Comparison of ENCODE assay signal across 35 cellular contexts in genomic region chr1:202210969-202211368, GRCh38. TPM values are rescaled to one million over a fixed set of nuclear protein-coding genes. Genes with fewer than 3 reads are reported as not detected.
"Had no signal": no experiment of that assay in that cellular context is flagged by ENCODE, and none has a peak within 500 bp of the region (broad histone marks: within the 10 kb centered on the region; RNA-seq: fewer than 3 reads in every experiment).

No MANE protein-coding gene starts in this region.

- DNase-seq: activated CD4-positive, alpha-beta memory T cell treated with anti-CD3 and anti-CD28 coated beads, Interleukin-2, amount 10 ng/mL, durations not matched to agents 7 days and 5 days; activated CD4-positive, alpha-beta T cell treated with anti-CD3 and anti-CD28 coated beads for 1 hour; activated CD4-positive, alpha-beta T cell treated with anti-CD3 and anti-CD28 coated beads for 36 hours; activated CD4-positive, alpha-beta T cell treated with anti-CD3 and anti-CD28 coated beads for 48 hours; activated CD4-positive, alpha-beta T cell treated with anti-CD3 and anti-CD28 coated beads, Interleukin-2, amount 10 ng/mL, durations not matched to agents 7 days and 5 days; activated CD4-positive, alpha-beta T cell treated with anti-CD3 and anti-CD28 coated beads, Interleukin-2, amount 50 U/mL, for 48 hours; activated CD4-positive, CD25-positive, alpha-beta regulatory T cell; activated CD8-positive, alpha-beta memory T cell treated with anti-CD3 and anti-CD28 coated beads for 24 hours; activated CD8-positive, alpha-beta memory T cell treated with anti-CD3 and anti-CD28 coated beads, Interleukin-2, amount 50 U/mL, for 48 hours; activated effector memory CD4-positive, alpha-beta T cell treated with Interleukin-2 at 50 U/mL for 16 hours; activated naive CD4-positive, alpha-beta T cell treated with anti-CD3 and anti-CD28 coated beads, Interleukin-2, amount 10 ng/mL, durations not matched to agents 7 days and 5 days; activated naive CD4-positive, alpha-beta T cell treated with Interleukin-2 at 50 U/mL for 16 hours; activated naive CD8-positive, alpha-beta T cell treated with anti-CD3 and anti-CD28 coated beads, Interleukin-2, amount 10 ng/mL, durations not matched to agents 7 days and 5 days; activated naive CD8-positive, alpha-beta T cell treated with anti-CD3 and anti-CD28 coated beads, Interleukin-2, amount 50 U/mL, for 24 hours; activated T-cell treated with anti-CD3 and anti-CD28 coated beads, Interleukin-2, amount 50 U/mL, for 24 hours; activated T-cell treated with anti-CD3 and anti-CD28 coated beads, Interleukin-2, amount 50 U/mL, for 48 hours; colonic mucosa; T-helper 2 cell; T-helper 9 cell had no signal

- FAIRE-seq: bronchial epithelial cell, TTC549 had no signal

- H3K27ac ChIP-seq: cardiac muscle cell, colonic mucosa, VCaP had no signal

- H3K9me3 ChIP-seq: colonic mucosa had no signal

- ATAC-seq: activated CD4-positive, alpha-beta T cell treated with anti-CD3 and anti-CD28 coated beads for 36 hours; activated CD4-positive, CD25-positive, alpha-beta regulatory T cell treated with anti-CD3 and anti-CD28 coated beads, Interleukin-2, amount 50 U/mL, for 24 hours; activated naive CD8-positive, alpha-beta T cell treated with anti-CD3 and anti-CD28 coated beads, Interleukin-2, amount 50 U/mL, for 24 hours had no signal

- H3K4me3 ChIP-seq: cardiac muscle cell, colonic mucosa had no signal

- H3K4me1 ChIP-seq: colonic mucosa had no signal

- H3K36me3 Mint-ChIP-seq: activated CD8-positive, alpha-beta memory T cell treated with anti-CD3 and anti-CD28 coated beads, Interleukin-2, amount 10 ng/mL, durations not matched to agents 7 days and 5 days; activated naive CD4-positive, alpha-beta T cell treated with anti-CD3 and anti-CD28 coated beads, Interleukin-2, amount 50 U/mL, for 24 hours; activated naive CD8-positive, alpha-beta T cell treated with anti-CD3 and anti-CD28 coated beads, Interleukin-2, amount 10 ng/mL, durations not matched to agents 7 days and 5 days; brain; WTC11 had no signal

- H3K9me3 Mint-ChIP-seq: activated CD4-positive, alpha-beta memory T cell treated with anti-CD3 and anti-CD28 coated beads, Interleukin-2, amount 10 ng/mL, durations not matched to agents 7 days and 5 days; activated CD4-positive, alpha-beta T cell treated with anti-CD3 and anti-CD28 coated beads, Interleukin-2, amount 10 ng/mL, durations not matched to agents 7 days and 5 days; activated naive CD4-positive, alpha-beta T cell treated with anti-CD3 and anti-CD28 coated beads, Interleukin-2, amount 10 ng/mL, durations not matched to agents 7 days and 5 days; activated naive CD4-positive, alpha-beta T cell treated with anti-CD3 and anti-CD28 coated beads, Interleukin-2, amount 50 U/mL, for 24 hours; activated naive CD8-positive, alpha-beta T cell treated with anti-CD3 and anti-CD28 coated beads, Interleukin-2, amount 10 ng/mL, durations not matched to agents 7 days and 5 days; activated naive CD8-positive, alpha-beta T cell treated with anti-CD3 and anti-CD28 coated beads, Interleukin-2, amount 50 U/mL, for 24 hours; activated T-cell treated with anti-CD3 and anti-CD28 coated beads, Interleukin-2, amount 50 U/mL, for 24 hours; activated T-helper 2 cell treated with anti-CD3 and anti-CD28 coated beads, Interferon-gamma antibody, Interleukin-2, Interleukin-4, amounts not matched to agents 10 μg/mL and 5 μg/mL and 100 μg/mL, durations not matched to agents 14 hours and 24 hours and 36 hours; central memory CD8-positive, alpha-beta T cell; T-helper 1 cell treated with Interleukin-12 subunit alpha and Interleukin-12 subunit beta and Interleukin-4 antibody, amounts not matched to agents 30 μg/mL and 1 μg/mL, for 36 hours; T-helper 2 cell treated with Interferon-gamma antibody and Interleukin-4, amounts not matched to agents 5 μg/mL and 100 μg/mL, for 36 hours; WTC11 had no signal

- H3K27ac Mint-ChIP-seq: activated CD4-positive, alpha-beta memory T cell treated with anti-CD3 and anti-CD28 coated beads, Interleukin-2, amount 10 ng/mL, durations not matched to agents 7 days and 5 days; activated CD4-positive, alpha-beta T cell treated with anti-CD3 and anti-CD28 coated beads for 36 hours; activated CD4-positive, alpha-beta T cell treated with anti-CD3 and anti-CD28 coated beads, Interleukin-2, amount 10 ng/mL, durations not matched to agents 7 days and 5 days; activated CD8-positive, alpha-beta memory T cell treated with anti-CD3 and anti-CD28 coated beads, Interleukin-2, amount 10 ng/mL, durations not matched to agents 7 days and 5 days; activated CD8-positive, alpha-beta T cell treated with anti-CD3 and anti-CD28 coated beads, Interleukin-2, amount 10 ng/mL, durations not matched to agents 7 days and 5 days; activated naive CD4-positive, alpha-beta T cell treated with anti-CD3 and anti-CD28 coated beads, Interleukin-2, amount 10 ng/mL, durations not matched to agents 7 days and 5 days; activated naive CD4-positive, alpha-beta T cell treated with anti-CD3 and anti-CD28 coated beads, Interleukin-2, amount 50 U/mL, for 24 hours; activated naive CD8-positive, alpha-beta T cell; activated naive CD8-positive, alpha-beta T cell treated with anti-CD3 and anti-CD28 coated beads, Interleukin-2, amount 10 ng/mL, durations not matched to agents 7 days and 5 days; activated naive CD8-positive, alpha-beta T cell treated with anti-CD3 and anti-CD28 coated beads, Interleukin-2, amount 50 U/mL, for 24 hours; activated T-cell treated with anti-CD3 and anti-CD28 coated beads, Interleukin-2, amount 50 U/mL, for 24 hours; activated T-helper 2 cell treated with anti-CD3 and anti-CD28 coated beads, Interferon-gamma antibody, Interleukin-2, Interleukin-4, amounts not matched to agents 10 μg/mL and 5 μg/mL and 100 μg/mL, durations not matched to agents 14 hours and 24 hours and 36 hours; T-helper 1 cell treated with Interleukin-12 subunit alpha and Interleukin-12 subunit beta and Interleukin-4 antibody, amounts not matched to agents 30 μg/mL and 1 μg/mL, for 36 hours; T-helper 2 cell treated with Interferon-gamma antibody and Interleukin-4, amounts not matched to agents 5 μg/mL and 100 μg/mL, for 36 hours; WTC11 had no signal

- H3K36me3 ChIP-seq: cardiac muscle cell, colonic mucosa had no signal

- H3K4me3 Mint-ChIP-seq: activated CD4-positive, alpha-beta memory T cell treated with anti-CD3 and anti-CD28 coated beads, Interleukin-2, amount 10 ng/mL, durations not matched to agents 7 days and 5 days; activated CD4-positive, alpha-beta T cell treated with anti-CD3 and anti-CD28 coated beads for 36 hours; activated CD4-positive, alpha-beta T cell treated with anti-CD3 and anti-CD28 coated beads, Interleukin-2, amount 10 ng/mL, durations not matched to agents 7 days and 5 days; activated CD8-positive, alpha-beta memory T cell treated with anti-CD3 and anti-CD28 coated beads, Interleukin-2, amount 10 ng/mL, durations not matched to agents 7 days and 5 days; activated CD8-positive, alpha-beta T cell treated with anti-CD3 and anti-CD28 coated beads, Interleukin-2, amount 10 ng/mL, durations not matched to agents 7 days and 5 days; activated naive CD4-positive, alpha-beta T cell treated with anti-CD3 and anti-CD28 coated beads, Interleukin-2, amount 10 ng/mL, durations not matched to agents 7 days and 5 days; activated naive CD4-positive, alpha-beta T cell treated with anti-CD3 and anti-CD28 coated beads, Interleukin-2, amount 50 U/mL, for 24 hours; activated naive CD8-positive, alpha-beta T cell; activated naive CD8-positive, alpha-beta T cell treated with anti-CD3 and anti-CD28 coated beads, Interleukin-2, amount 10 ng/mL, durations not matched to agents 7 days and 5 days; activated naive CD8-positive, alpha-beta T cell treated with anti-CD3 and anti-CD28 coated beads, Interleukin-2, amount 50 U/mL, for 24 hours; activated T-cell treated with anti-CD3 and anti-CD28 coated beads, Interleukin-2, amount 50 U/mL, for 24 hours; central memory CD8-positive, alpha-beta T cell; T-helper 1 cell treated with Interleukin-12 subunit alpha and Interleukin-12 subunit beta and Interleukin-4 antibody, amounts not matched to agents 30 μg/mL and 1 μg/mL, for 36 hours; T-helper 2 cell treated with Interferon-gamma antibody and Interleukin-4, amounts not matched to agents 5 μg/mL and 100 μg/mL, for 36 hours; WTC11 had no signal

RNA-seq across cellular contexts. Expression of gene LGR6, which starts 17.4 kb away (rescaled TPM):
- total RNA-seq: activated CD4-positive, alpha-beta T cell treated with anti-CD3 and anti-CD28 coated beads, Interleukin-2, amount 10 ng/mL, durations not matched to agents 7 days and 5 days; activated T-helper 2 cell treated with anti-CD3 and anti-CD28 coated beads, Interferon-gamma antibody, Interleukin-2, Interleukin-4, amounts not matched to agents 10 μg/mL and 5 μg/mL and 100 μg/mL, durations not matched to agents 14 hours and 24 hours and 36 hours; bronchial epithelial cell; cardiac muscle cell had no signal

RNA-seq across cellular contexts. Expression of gene PTPN7, which starts 50.6 kb away (rescaled TPM):
- total RNA-seq: bronchial epithelial cell, cardiac muscle cell, chondrocyte had no signal
- polyA plus RNA-seq: cardiac muscle cell had no signal
